Comparison of ENCODE assay signal across 13 cellular contexts in genomic region chr14:24272442-24272841, GRCh38. TPM values are rescaled to one million over a fixed set of nuclear protein-coding genes. Genes with fewer than 3 reads are reported as not detected.
DNase-seq lines count a peak whose midpoint lies in the region; ATAC-seq and TF ChIP-seq lines count a peak whose summit lies in the region.
"Had no signal": no experiment of that assay in that cellular context is flagged by ENCODE, and none has a peak within 500 bp of the region (broad histone marks: within the 10 kb centered on the region; RNA-seq: fewer than 3 reads in every experiment).

No MANE protein-coding gene starts in this region.

- H3K9me2 ChIP-seq in OCI-LY1 (ENCODE audit: low read depth, low read length), result no peaks in the 10 kb centered on the region

- no peaks in the 10 kb centered on the region for H3K9me3 ChIP-seq in Caco-2
- H3K9me3 ChIP-seq in OCI-LY1 (ENCODE audit: low read length), result no peaks in the 10 kb centered on the region

- H3K27me3 ChIP-seq in Caco-2 (replicated peaks; ENCODE audit: control insufficient read depth, insufficient read depth, low read length) (no peaks in the 10 kb centered on the region), OCI-LY1 (ENCODE audit: insufficient read depth, low read length) (no peaks in the 10 kb centered on the region)

- H3K9me3 Mint-ChIP-seq in Caco-2 (ENCODE audit: unreplicated experiment) (no peaks in the 10 kb centered on the region), neural crest cell (no peaks in the 10 kb centered on the region)
- H3K9me3 Mint-ChIP-seq in central memory CD8-positive, alpha-beta T cell, result no peaks in the 10 kb centered on the region

- no peak overlapping the region for H3K4me3 ChIP-seq in Caco-2 (ENCODE audit: low read depth, low read length)
- H3K4me3 ChIP-seq in OCI-LY1 (ENCODE audit: low read depth, low read length, poor library complexity, severe bottlenecking), result peak overlapping the region; percentile 67

- H3K4me3 Mint-ChIP-seq in Caco-2 (ENCODE audit: unreplicated experiment), result peak overlapping the region; percentile 76
- H3K4me3 Mint-ChIP-seq in central memory CD8-positive, alpha-beta T cell, result peak overlapping the region; percentile 94
- peak overlapping the region; percentile 93 for H3K4me3 Mint-ChIP-seq in neural crest cell

- ATAC-seq in central memory CD8-positive, alpha-beta T cell (replicated peaks; ENCODE audit: extremely low read depth, poor library complexity, severe bottlenecking), result no peak

- peak overlapping the region; percentile 69 for H3K4me2 ChIP-seq in OCI-LY1 (ENCODE audit: low read length)

- DNase-seq in Caco-2 (no peak), neural crest cell (ENCODE audit: low read depth, low spot score) (no peak), SHP77 (lab: John Stamatoyannopoulos, UW) (no peak), RWPE1 (ENCODE audit: low spot score) (no peak), globus pallidus (ENCODE audit: low spot score) (no peak)
- DNase-seq in central memory CD8-positive, alpha-beta T cell (ENCODE audit: low spot score in 2 of 2), result no peak
- no peak for DNase-seq in stimulated activated CD4-positive, alpha-beta T cell treated with anti-CD3 and anti-CD28 coated beads, Interleukin-2, amount 100 ng/mL, for 24 hours
- DNase-seq: activated effector memory CD4-positive, alpha-beta T cell treated with Interleukin-2 at 50 U/mL for 16 hours; DMS79; NCI-H1436; NK-92 treated with Interleukin-12 subunit alpha and Interleukin-12 subunit beta, amount 100 ng/mL, for 24 hours; T1000 had no signal

- peak overlapping the region; percentile 60; the same call in 1 of the 2 replicates for H3K9ac ChIP-seq in OCI-LY1 (ENCODE audit: low read length)

- H2AFZ ChIP-seq in OCI-LY1 (ENCODE audit: low read length), result no peak overlapping the region

- POLR2A ChIA-PET in Caco-2 (lab: Charles Lee), result interaction anchor here (2.1 kb wide), 1 partner anchor 30 kb away, joined by 39 read pairs; the partner anchor contains the start of gene TINF2
- POLR2A ChIA-PET in RWPE1 (lab: Yijun Ruan, JAX; ENCODE audit: low non-redundant PET), result interaction anchor here (2.1 kb wide), 1 partner anchor 30 kb away, joined by 12 read pairs; the partner anchor contains the start of gene TINF2

- peak overlapping the region; percentile 74 for H3K27ac Mint-ChIP-seq in Caco-2 (ENCODE audit: unreplicated experiment)
- H3K27ac Mint-ChIP-seq in central memory CD8-positive, alpha-beta T cell (ENCODE audit: low read depth), result peak overlapping the region; percentile 87
- H3K27ac Mint-ChIP-seq in neural crest cell (ENCODE audit: unreplicated experiment), result no peak overlapping the region

- BruUV-seq in Caco-2 (replicated peaks; lab: Mats Ljungman, UMichigan), result no TSS peak

- no peaks in the 10 kb centered on the region for H3K79me2 ChIP-seq in OCI-LY1 (ENCODE audit: insufficient read depth, low read length)

- H3K36me3 Mint-ChIP-seq in Caco-2 (ENCODE audit: insufficient read depth, unreplicated experiment) (peaks cover under 1% of the 10 kb centered on the region), neural crest cell (ENCODE audit: low read depth) (no peaks in the 10 kb centered on the region)
- H3K36me3 Mint-ChIP-seq in central memory CD8-positive, alpha-beta T cell (ENCODE audit: insufficient read depth), result peaks cover 9% of the 10 kb centered on the region

- intact Hi-C loops in Caco-2 (cut with micrococcal nuclease; ENCODE audit: unreplicated experiment), result no loop called here

- H4K20me1 ChIP-seq in OCI-LY1 (ENCODE audit: insufficient read depth, low read length), result no peaks in the 10 kb centered on the region

- H3K27me3 Mint-ChIP-seq in Caco-2 (ENCODE audit: insufficient read depth, unreplicated experiment) (no peaks in the 10 kb centered on the region), neural crest cell (ENCODE audit: low read depth) (no peaks in the 10 kb centered on the region)
- no peaks in the 10 kb centered on the region for H3K27me3 Mint-ChIP-seq in central memory CD8-positive, alpha-beta T cell

- H3F3A ChIP-seq in OCI-LY1 (ENCODE audit: insufficient read depth, low read length), result no peaks in the 10 kb centered on the region

- no peak for TF ChIP-seq CTCF in Caco-2 (IDR thresholded peaks at IDR 0.05; ENCODE audit: insufficient read depth in 1 of 2, low read depth in 1 of 2, low read length in 1 of 2, severe bottlenecking in 1 of 2, unreplicated experiment in 1 of 2)
- no peak for TF ChIP-seq CTCF in OCI-LY1 (IDR thresholded peaks at IDR 0.05; ENCODE audit: low read length)
- no peak for TF ChIP-seq CTCF in neural crest cell (conservative IDR thresholded peaks at IDR 0.05)
- TF ChIP-seq CTCF in RWPE1 (conservative IDR thresholded peaks at IDR 0.05; ENCODE audit: low read depth), result no peak

- H3K27ac ChIP-seq in OCI-LY1 (ENCODE audit: low read depth, low read length, poor library complexity, severe bottlenecking) (peak overlapping the region; percentile 63), RWPE1 (no peak overlapping the region)

- CTCF ChIA-PET in Caco-2 (lab: Charles Lee), result interaction anchor here (0.6 to 1.9 kb wide), 3 partner anchors 20 to 36 kb away, joined by 3 to 42 read pairs (median 9); partner anchors contain the start of gene TINF2
- CTCF ChIA-PET in RWPE1 (lab: Yijun Ruan, JAX), result interaction anchor here (0.6 to 1.0 kb wide), 3 partner anchors 9 to 114 kb away, joined by 3 read pairs; no protein-coding TSS in a partner anchor

- H3K36me3 ChIP-seq in Caco-2 (ENCODE audit: control insufficient read depth, insufficient read depth, low read length) (no peaks in the 10 kb centered on the region), OCI-LY1 (ENCODE audit: insufficient read depth, low read length) (no peaks in the 10 kb centered on the region)

- H3K4me1 Mint-ChIP-seq in Caco-2 (ENCODE audit: low read depth, unreplicated experiment) (peaks cover 11% of the 10 kb centered on the region), neural crest cell (peaks cover 18% of the 10 kb centered on the region)
- H3K4me1 Mint-ChIP-seq in central memory CD8-positive, alpha-beta T cell, result peaks cover 31% of the 10 kb centered on the region

- H3K4me1 ChIP-seq in Caco-2 (peaks cover 5% of the 10 kb centered on the region), OCI-LY1 (ENCODE audit: insufficient read depth, low read length, severe bottlenecking) (peaks cover 45% of the 10 kb centered on the region)

RNA-seq across cellular contexts. Expression of gene RABGGTA, which starts 1.0 kb away (rescaled TPM):
- 27.1 and 30.4 TPM in 2 replicates for total RNA-seq in Caco-2 (2022)
- 22.8 and 25.4 TPM in 2 replicates for total RNA-seq in neural crest cell

RNA-seq across cellular contexts. Expression of gene TGM1, which starts 9.5 kb away (rescaled TPM):
- total RNA-seq in Caco-2 (2022) (5.9 and 6.1 TPM in 2 replicates), neural crest cell (4.5 and 6.4 TPM in 2 replicates)

RNA-seq across cellular contexts. Expression of gene DHRS1, which starts 27.1 kb away (rescaled TPM):
- 15.6 and 18.1 TPM in 2 replicates for total RNA-seq in Caco-2 (2022)
- 17.2 and 19.1 TPM in 2 replicates for total RNA-seq in neural crest cell

RNA-seq across cellular contexts. Expression of gene NOP9, which starts 27.2 kb away (rescaled TPM):
- total RNA-seq in Caco-2 (2022), result 35.1 and 38.3 TPM in 2 replicates
- 34.5 and 34.8 TPM in 2 replicates for total RNA-seq in neural crest cell

RNA-seq across cellular contexts. Expression of gene TINF2, which starts 30.0 kb away (rescaled TPM):
- total RNA-seq in Caco-2 (2022) (33.4 and 34.4 TPM in 2 replicates), neural crest cell (63.4 and 66.7 TPM in 2 replicates)
